Comparison of ENCODE assay signal across 8 cellular contexts in the genomic region with DNA sequence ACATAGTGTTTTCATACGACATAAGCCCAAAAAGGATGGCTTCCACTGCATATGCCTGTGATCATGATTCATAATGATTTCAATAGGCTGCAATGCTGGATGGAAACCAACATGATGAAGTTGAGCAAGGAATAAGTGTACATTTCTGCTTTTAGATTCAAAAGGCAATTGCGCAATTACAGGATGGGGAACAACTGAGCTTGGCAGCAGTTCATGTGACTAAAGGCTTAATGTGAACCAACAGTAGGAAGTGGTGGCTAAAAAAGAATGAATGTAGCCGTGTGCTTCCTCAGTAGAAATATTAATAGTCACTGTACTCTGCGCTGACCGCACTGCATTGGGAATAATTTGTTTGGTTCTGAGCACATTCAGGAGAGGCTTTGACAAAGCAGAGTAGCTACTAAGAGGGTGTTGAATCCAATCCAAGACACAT. TPM values are rescaled to one million over a fixed set of nuclear protein-coding genes. Genes with fewer than 3 reads are reported as not detected.
A peak's percentile ranks its signal among the peaks of the same experiment; 100 is the strongest.
DNase-seq lines count a peak whose midpoint lies in the region; ATAC-seq and TF ChIP-seq lines count a peak whose summit lies in the region.

No MANE protein-coding gene starts in this region.

- no peaks in the 10 kb centered on the region for H3K27me3 Mint-ChIP-seq in dendritic cell treated with granulocyte-macrophage colony-stimulating factor and Interleukin-4, amounts not matched to agents 40 ng/mL and 50 ng/mL, for 4 days

- H3K4me1 Mint-ChIP-seq in dendritic cell treated with granulocyte-macrophage colony-stimulating factor and Interleukin-4, amounts not matched to agents 40 ng/mL and 50 ng/mL, for 4 days (ENCODE audit: low read depth), result peaks cover 44% of the 10 kb centered on the region

- no peaks in the 10 kb centered on the region for H3K9me3 Mint-ChIP-seq in dendritic cell treated with granulocyte-macrophage colony-stimulating factor and Interleukin-4, amounts not matched to agents 40 ng/mL and 50 ng/mL, for 4 days

- no peaks in the 10 kb centered on the region for H3K36me3 Mint-ChIP-seq in dendritic cell treated with granulocyte-macrophage colony-stimulating factor and Interleukin-4, amounts not matched to agents 40 ng/mL and 50 ng/mL, for 4 days (ENCODE audit: low read depth)

- H3K4me3 Mint-ChIP-seq in dendritic cell treated with granulocyte-macrophage colony-stimulating factor and Interleukin-4, amounts not matched to agents 40 ng/mL and 50 ng/mL, for 4 days, result peak overlapping the region; percentile 26

- no peaks in the 10 kb centered on the region for H3K36me3 ChIP-seq in mucosa of descending colon (ENCODE audit: low read depth)

- H3K27ac Mint-ChIP-seq in dendritic cell treated with granulocyte-macrophage colony-stimulating factor and Interleukin-4, amounts not matched to agents 40 ng/mL and 50 ng/mL, for 4 days, result peak overlapping the region; percentile 92

- no peak for TF ChIP-seq CTCF in AG09319 (IDR thresholded peaks at IDR 0.05; ENCODE audit: low read depth, low read length)
- no peak for TF ChIP-seq CTCF in mucosa of descending colon (IDR thresholded peaks at IDR 0.05)

- H3K4me1 ChIP-seq in mucosa of descending colon (ENCODE audit: low read depth), result no peaks in the 10 kb centered on the region

- peak; percentile 96 for DNase-seq in AG09319 (ENCODE audit: extremely low read depth, low read depth)
- DNase-seq in NCI-H2029 treated with DMSO at 0.1 percent for 48 hours (lab: John Stamatoyannopoulos, UW), result peak; percentile 63
- DNase-seq in mucosa of descending colon, result peak in 1 of 3 donors; percentile 40

- H3K9me3 ChIP-seq in mucosa of descending colon, result no peaks in the 10 kb centered on the region

- ATAC-seq in mucosa of descending colon (peak; percentile 73), GM19397 (IDR thresholded peaks at IDR 0.05; ENCODE audit: unreplicated experiment) (no peak), GM21381 (IDR thresholded peaks at IDR 0.05; ENCODE audit: unreplicated experiment) (no peak), HG02678 (IDR thresholded peaks at IDR 0.05; ENCODE audit: unreplicated experiment) (no peak), HG03196 (IDR thresholded peaks at IDR 0.05; ENCODE audit: unreplicated experiment) (no peak)

- intact Hi-C loops in dendritic cell treated with granulocyte-macrophage colony-stimulating factor and Interleukin-4, amounts not matched to agents 40 ng/mL and 50 ng/mL, for 4 days (cut with micrococcal nuclease), result loop anchor here (5.0 kb wide), 2 partner anchors 50 to 415 kb away; a partner anchor contains a TSS
- intact Hi-C loops in mucosa of descending colon (cut with DNase I, micrococcal nuclease), result no loop called here

- H3K4me3 ChIP-seq in mucosa of descending colon, result no peak overlapping the region

RNA-seq across cellular contexts. Expression of a gene that starts 51.2 kb away (rescaled TPM):
- total RNA-seq in mucosa of descending colon, result 10 to 100 TPM in 1 of 3 donors, 1 to 10 TPM in 1, under 1 TPM in 1; 0.67 to 10.2 (median 7.9) TPM
